Comparison of ENCODE assay signal across 12 cellular contexts in the genomic region with DNA sequence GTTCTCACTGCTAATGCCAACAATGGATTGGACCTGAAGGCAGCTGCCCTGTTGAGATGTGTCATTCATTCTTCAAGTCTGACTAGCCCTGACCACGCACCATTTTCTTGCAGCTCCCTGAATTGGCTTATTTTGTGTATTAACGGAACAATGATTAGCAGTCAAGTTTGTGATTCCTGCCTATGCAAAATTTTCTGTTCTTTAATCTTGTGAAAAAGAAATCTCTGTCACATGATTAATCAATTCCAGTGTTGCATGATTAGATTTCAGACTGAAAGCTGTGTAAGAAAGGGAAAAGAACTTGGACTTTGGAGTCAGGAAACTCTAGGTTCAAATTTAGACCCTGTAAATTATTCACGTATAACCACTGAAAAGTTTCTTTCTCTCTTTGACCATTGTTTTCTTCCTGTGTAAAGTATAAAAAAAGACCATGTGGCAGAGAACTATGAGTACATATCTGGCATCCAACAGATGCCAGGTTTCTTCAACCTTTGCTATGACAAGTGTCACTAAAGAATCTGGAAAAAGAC.
DNase-seq lines count a peak whose midpoint lies in the region; ATAC-seq, FAIRE-seq and TF ChIP-seq lines count a peak whose summit lies in the region.
"Had no signal": no experiment of that assay in that cellular context is flagged by ENCODE, and none has a peak within 500 bp of the region (broad histone marks: within the 10 kb centered on the region; RNA-seq: fewer than 3 reads in every experiment).

No MANE protein-coding gene starts in this region.

- peak overlapping the region; percentile 27 to 49 for H3K4me3 ChIP-seq in kidney (ENCODE audit: low read length in 2 of 2)

- H3K27ac ChIP-seq in kidney (ENCODE audit: low read depth in 2 of 2, low read length in 2 of 2), result peak overlapping the region; percentile 69 to 77

- intact Hi-C loops in kidney (cut with DNase I), result no loop called here

- H3K4me1 ChIP-seq in kidney (ENCODE audit: control insufficient read depth in 1 of 2, insufficient read depth in 1 of 2, low read depth in 1 of 2, low read length in 2 of 2), result peaks cover 0 to 2% of the 10 kb centered on the region in 2 donors

- TF ChIP-seq CTCF in kidney (IDR thresholded peaks at IDR 0.05; ENCODE audit: borderline replicate concordance, extremely low read depth, insufficient read depth), result no peak

- H3K36me3 ChIP-seq in kidney (ENCODE audit: control insufficient read depth in 1 of 2, insufficient read depth in 2 of 2, low read length in 2 of 2), result no peaks in the 10 kb centered on the region

- no peak for DNase-seq in kidney
- DNase-seq in HUDEP-2 (lab: John Stamatoyannopoulos, UW; ENCODE audit: unreplicated experiment in 76 of 76), result no peak
- no peak for DNase-seq in dermis blood vessel endothelial cell
- no peak for DNase-seq in activated naive CD4-positive, alpha-beta T cell (lab: John Stamatoyannopoulos, UW)
- no peak for DNase-seq in NCI-H510A treated with DMSO at 0.1 percent for 48 hours (lab: John Stamatoyannopoulos, UW)
- DNase-seq: activated CD4-positive, alpha-beta T cell treated with anti-CD3 and anti-CD28 coated beads, Interleukin-2, amount 10 ng/mL, durations not matched to agents 24 days and 14 days; islet precursor cell; stimulated activated CD8-positive, alpha-beta memory T cell treated with anti-CD3 and anti-CD28 coated beads, Interleukin-4, amount 100 ng/mL, for 48 hours had no signal

- H3K9ac ChIP-seq in kidney (ENCODE audit: low read length in 2 of 2), result no peak overlapping the region

- FAIRE-seq in kidney (lab: Jason Lieb, UNC), result no peak
- FAIRE-seq: endometrium had no signal

- ATAC-seq in GM18867 (IDR thresholded peaks at IDR 0.05; ENCODE audit: unreplicated experiment) (peak; percentile 76), GM21825 (IDR thresholded peaks at IDR 0.05; ENCODE audit: unreplicated experiment) (peak; percentile 78), HG03439 (IDR thresholded peaks at IDR 0.05; ENCODE audit: unreplicated experiment) (peak; percentile 68)

- no peaks in the 10 kb centered on the region for H3K9me3 ChIP-seq in kidney (ENCODE audit: control insufficient read depth in 1 of 2, low read length in 2 of 2)
